In the genomic region with DNA sequence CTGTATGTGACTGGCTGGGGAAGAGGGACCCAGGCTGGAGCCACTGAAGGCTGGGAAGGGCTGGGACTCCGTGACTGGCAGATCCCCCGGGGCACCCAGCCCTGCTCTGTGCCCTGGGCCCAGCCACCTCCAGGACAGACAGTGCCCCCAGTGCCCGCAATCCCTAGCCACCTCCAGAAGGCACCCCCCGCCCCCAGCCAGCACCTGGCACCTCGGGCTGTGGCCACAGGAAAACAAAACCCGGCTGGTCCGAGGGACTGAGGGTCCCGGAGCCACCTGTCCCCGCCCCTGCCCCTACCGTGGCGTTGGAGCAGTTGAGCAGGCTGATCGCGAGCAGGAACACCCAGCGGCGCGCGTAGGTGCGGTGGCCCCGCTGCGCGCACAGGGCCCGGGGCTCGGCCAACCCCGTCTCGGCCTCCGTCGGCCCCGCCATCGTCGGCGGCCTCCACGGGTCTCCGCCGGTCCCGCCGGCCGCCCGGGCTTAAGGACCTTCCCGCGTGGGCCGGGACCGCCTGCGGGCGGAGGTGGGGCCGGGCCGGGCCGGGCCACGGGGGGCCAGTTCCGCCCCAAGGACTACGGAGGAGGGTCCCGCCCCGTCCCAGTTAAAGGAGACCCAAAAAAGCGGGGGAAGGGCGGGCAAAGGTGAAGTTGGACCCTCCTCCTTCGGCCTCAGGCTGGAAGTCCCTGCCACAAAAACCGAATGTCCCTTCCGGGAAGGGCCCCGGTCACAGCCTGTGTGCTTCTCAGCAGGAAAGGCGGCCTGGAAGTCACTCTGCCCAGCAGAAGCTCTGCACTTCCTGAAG, we compare ENCODE assay signal across 10 cellular contexts. TPM values are rescaled to one million over a fixed set of nuclear protein-coding genes. Genes with fewer than 3 reads are reported as not detected.
DNase-seq lines count a peak whose midpoint lies in the region; ATAC-seq and TF ChIP-seq lines count a peak whose summit lies in the region.
"Had no signal": no experiment of that assay in that cellular context is flagged by ENCODE, and none has a peak within 500 bp of the region (broad histone marks: within the 10 kb centered on the region; RNA-seq: fewer than 3 reads in every experiment).

A gene (minus strand): TSS at position 457 of the 803 bp plus-strand sequence. CDS start 24 bp downstream, at position 433.

- peaks cover 0 to 6% (median 0%) of the 10 kb centered on the region in 4 donors for H3K27me3 ChIP-seq in esophagus squamous epithelium
- H3K27me3 ChIP-seq in muscle layer of duodenum (ENCODE audit: low read depth, low read length), result no peaks in the 10 kb centered on the region
- no peaks in the 10 kb centered on the region for H3K27me3 ChIP-seq in aorta (ENCODE audit: control insufficient read depth in 1 of 2, insufficient read depth in 2 of 2, low read length in 1 of 2)

- peaks cover 30 to 48% (median 37%) of the 10 kb centered on the region in 3 donors for H3K4me1 ChIP-seq in esophagus squamous epithelium
- H3K4me1 ChIP-seq in muscle layer of duodenum (ENCODE audit: control insufficient read depth in 1 of 2, insufficient read depth in 2 of 2, low read length in 2 of 2), result peaks cover 8 to 28% of the 10 kb centered on the region in 2 donors
- H3K4me1 ChIP-seq in aorta (ENCODE audit: control insufficient read depth in 1 of 2, insufficient read depth in 2 of 2, low read length in 2 of 2), result no peaks in the 10 kb centered on the region

- H3K4me3 Mint-ChIP-seq in stimulated activated naive CD8-positive, alpha-beta T cell treated with anti-CD3 and anti-CD28 coated beads, Interleukin-15, Interleukin-2, amounts not matched to agents 100 ng/mL and 50 ng/mL, for 24 hours, result peak within 1 kb of the TSS; percentile 37

- H3K36me3 ChIP-seq in esophagus squamous epithelium (no peaks in the 10 kb centered on the region), muscle layer of duodenum (ENCODE audit: control insufficient read depth in 1 of 2, insufficient read depth in 2 of 2, low read length in 2 of 2) (no peaks in the 10 kb centered on the region), aorta (ENCODE audit: control insufficient read depth in 1 of 2, insufficient read depth in 2 of 2, low read length in 1 of 2) (no peaks in the 10 kb centered on the region)

- TF ChIP-seq POLR2A in esophagus squamous epithelium (IDR thresholded peaks at IDR 0.05), result no peak

- no peak for DNase-seq in stimulated activated naive CD8-positive, alpha-beta T cell treated with anti-CD3 and anti-CD28 coated beads, Interleukin-15, Interleukin-2, amounts not matched to agents 100 U/mL and 50 U/mL, for 24 hours
- DNase-seq in esophagus squamous epithelium (lab: John Stamatoyannopoulos, UW), result no peak
- DNase-seq in aorta, result peak; percentile 70 to 77
- no peak for DNase-seq in activated CD4-positive, alpha-beta T cell treated with anti-CD3 and anti-CD28 coated beads for 1 hour
- no peak for DNase-seq in superior temporal gyrus (ENCODE audit: extremely low spot score)
- DNase-seq: DMS79 treated with DMSO at 0.1 percent for 48 hours had no signal

- H3K4me3 ChIP-seq in esophagus squamous epithelium, result peak within 1 kb of the TSS; percentile 41 to 66 (median 50)
- H3K4me3 ChIP-seq in muscle layer of duodenum (ENCODE audit: low read depth in 1 of 2, low read length in 2 of 2), result peak within 1 kb of the TSS; percentile 30 to 53
- H3K4me3 ChIP-seq in aorta (ENCODE audit: low read length in 2 of 2), result peak within 1 kb of the TSS; percentile 9 to 30
- H3K4me3 ChIP-seq: SK-N-MC had no signal

- no peaks in the 10 kb centered on the region for H3K9me3 Mint-ChIP-seq in stimulated activated naive CD8-positive, alpha-beta T cell treated with anti-CD3 and anti-CD28 coated beads, Interleukin-15, Interleukin-2, amounts not matched to agents 100 ng/mL and 50 ng/mL, for 24 hours

- 22 to 40% methylated on average over 1 to 3 of the region's 59 CpGs for WGBS in esophagus squamous epithelium, 2 donors
- 2 to 4% methylated on average over 53 to 59 of the region's 59 CpGs for WGBS in aorta, 2 donors

- ATAC-seq in stimulated activated naive CD8-positive, alpha-beta T cell treated with anti-CD3 and anti-CD28 coated beads, Interleukin-15, Interleukin-2, amounts not matched to agents 100 U/mL and 50 U/mL, for 24 hours, result no peak
- ATAC-seq in aorta (ENCODE audit: low FRiP score) (peak; percentile 8), HG02884 (IDR thresholded peaks at IDR 0.05; ENCODE audit: unreplicated experiment) (no peak)

- TF ChIP-seq CTCF in esophagus squamous epithelium (IDR thresholded peaks at IDR 0.05), result no peak

- H3K27ac ChIP-seq in esophagus squamous epithelium, result peak within 1 kb of the TSS; percentile 75 to 88 (median 84)
- H3K27ac ChIP-seq in muscle layer of duodenum (ENCODE audit: low read length), result peak within 1 kb of the TSS; percentile 39
- peak within 1 kb of the TSS in 1 of 2 donors; percentile 29 for H3K27ac ChIP-seq in aorta (ENCODE audit: low read depth in 1 of 2, low read length in 2 of 2)
- H3K27ac ChIP-seq: SK-N-MC had no signal

- no peaks in the 10 kb centered on the region for H3K27me3 Mint-ChIP-seq in stimulated activated naive CD8-positive, alpha-beta T cell treated with anti-CD3 and anti-CD28 coated beads, Interleukin-15, Interleukin-2, amounts not matched to agents 100 ng/mL and 50 ng/mL, for 24 hours

- no peaks in the 10 kb centered on the region for H3K36me3 Mint-ChIP-seq in stimulated activated naive CD8-positive, alpha-beta T cell treated with anti-CD3 and anti-CD28 coated beads, Interleukin-15, Interleukin-2, amounts not matched to agents 100 ng/mL and 50 ng/mL, for 24 hours (ENCODE audit: low read depth)

- intact Hi-C loops in esophagus squamous epithelium (cut with DNase I), result no loop called here
- intact Hi-C loops in aorta (cut with DNase I), result no loop called here

- H3K9me3 ChIP-seq in esophagus squamous epithelium, result no peaks in the 10 kb centered on the region
- no peaks in the 10 kb centered on the region for H3K9me3 ChIP-seq in muscle layer of duodenum (ENCODE audit: control insufficient read depth in 1 of 2, low read length in 2 of 2)
- no peaks in the 10 kb centered on the region for H3K9me3 ChIP-seq in aorta (ENCODE audit: control insufficient read depth, low read length)

- no peak within 1 kb of the TSS for H3K27ac Mint-ChIP-seq in stimulated activated naive CD8-positive, alpha-beta T cell treated with anti-CD3 and anti-CD28 coated beads, Interleukin-15, Interleukin-2, amounts not matched to agents 100 ng/mL and 50 ng/mL, for 24 hours

- H3K4me1 Mint-ChIP-seq in stimulated activated naive CD8-positive, alpha-beta T cell treated with anti-CD3 and anti-CD28 coated beads, Interleukin-15, Interleukin-2, amounts not matched to agents 100 ng/mL and 50 ng/mL, for 24 hours (ENCODE audit: low read depth), result no peaks in the 10 kb centered on the region

RNA-seq across cellular contexts. Expression of the gene that starts here (rescaled TPM):
- total RNA-seq in esophagus squamous epithelium (1 to 10 TPM; 2.5 to 6.5 (median 4.7) TPM), aorta (10 to 100 TPM; 10.8 to 20.0 TPM)
- 10 to 100 TPM in 1 of 2 donors, 1 to 10 TPM in 1; 3.0 to 22.9 TPM for polyA plus RNA-seq in aorta

Comparison
In these comparisons a context has a peak if more than half of its experiments do, and no peak if none do; other contexts are left out.
1. DNase-seq: peak in aorta (2 of 2); none in stimulated activated naive CD8-positive, alpha-beta T cell treated with anti-CD3 and anti-CD28 coated beads, Interleukin-15, Interleukin-2, amounts not matched to agents 100 U/mL and 50 U/mL, for 24 hours (single experiment), esophagus squamous epithelium (single experiment), activated CD4-positive, alpha-beta T cell treated with anti-CD3 and anti-CD28 coated beads for 1 hour (single experiment) and superior temporal gyrus (single experiment).
2. Peak in every context shown above with its lines, with median percentiles within 50 percentile points of each other: H3K4me3 ChIP-seq.